In genomic region chr6:159267165-159267564, GRCh38 we compare ENCODE assay signal across 16 cellular contexts.
DNase-seq lines count a peak whose midpoint lies in the region; ATAC-seq and TF ChIP-seq lines count a peak whose summit lies in the region.
"Had no signal": no experiment of that assay in that cellular context is flagged by ENCODE, and none has a peak within 500 bp of the region (broad histone marks: within the 10 kb centered on the region; RNA-seq: fewer than 3 reads in every experiment).

No MANE protein-coding gene starts in this region.

- no peak for ATAC-seq in activated naive CD8-positive, alpha-beta T cell treated with anti-CD3 and anti-CD28 coated beads, Interleukin-2, amount 10 ng/mL, durations not matched to agents 7 days and 5 days (ENCODE audit: low read depth)
- no peak for ATAC-seq in PC-3
- no peak for ATAC-seq in GM21619 (IDR thresholded peaks at IDR 0.05; ENCODE audit: unreplicated experiment)
- no peak for ATAC-seq in HG02642 (IDR thresholded peaks at IDR 0.05; ENCODE audit: poor library complexity, unreplicated experiment)
- ATAC-seq: stimulated activated naive B cell treated with anti-CD40 and anti-IgM and Interleukin-4, amounts not matched to agents 10 μg/mL and 1 μg/mL and 100 μg/mL, for 72 hours had no signal

- H3K4me1 ChIP-seq in PC-3 (ENCODE audit: insufficient read depth, low read length): no peaks in the 10 kb centered on the region

- H3K9me2 ChIP-seq in PC-3 (replicated peaks; ENCODE audit: low read length): no peaks in the 10 kb centered on the region

- H3K4me2 ChIP-seq in PC-3 (ENCODE audit: low read length): no peak overlapping the region
- H3K4me2 ChIP-seq: KMS-11 had no signal

- H3K9ac ChIP-seq in PC-3 (ENCODE audit: low read length): no peak overlapping the region
- H3K9ac ChIP-seq: KMS-11 had no signal

- H3K36me3 Mint-ChIP-seq in activated naive CD8-positive, alpha-beta T cell treated with anti-CD3 and anti-CD28 coated beads, Interleukin-2, amount 10 ng/mL, durations not matched to agents 7 days and 5 days: no peaks in the 10 kb centered on the region
- H3K36me3 Mint-ChIP-seq in activated naive CD8-positive, alpha-beta T cell treated with anti-CD3 and anti-CD28 coated beads for 36 hours: no peaks in the 10 kb centered on the region
- H3K36me3 Mint-ChIP-seq in progenitor cell of endocrine pancreas (ENCODE audit: insufficient read depth): no peaks in the 10 kb centered on the region
- H3K36me3 Mint-ChIP-seq: stimulated activated naive B cell treated with anti-CD40 and anti-IgM and Interleukin-4, amounts not matched to agents 10 μg/mL and 1 μg/mL and 100 μg/mL, for 72 hours had no signal

- no peaks in the 10 kb centered on the region for H4K20me1 ChIP-seq in PC-3 (ENCODE audit: low read length)

- H3K4me1 Mint-ChIP-seq in activated naive CD8-positive, alpha-beta T cell treated with anti-CD3 and anti-CD28 coated beads, Interleukin-2, amount 10 ng/mL, durations not matched to agents 7 days and 5 days: no peaks in the 10 kb centered on the region
- no peaks in the 10 kb centered on the region for H3K4me1 Mint-ChIP-seq in activated naive CD8-positive, alpha-beta T cell treated with anti-CD3 and anti-CD28 coated beads for 36 hours
- H3K4me1 Mint-ChIP-seq in progenitor cell of endocrine pancreas (ENCODE audit: low read depth): no peaks in the 10 kb centered on the region
- H3K4me1 Mint-ChIP-seq: B cell; stimulated activated naive B cell treated with anti-CD40 and anti-IgM and Interleukin-4, amounts not matched to agents 10 μg/mL and 1 μg/mL and 100 μg/mL, for 72 hours had no signal

- H3K36me3 ChIP-seq in PC-3 (ENCODE audit: low read depth, low read length): no peaks in the 10 kb centered on the region

- no peaks in the 10 kb centered on the region for H3K9me3 Mint-ChIP-seq in activated naive CD8-positive, alpha-beta T cell treated with anti-CD3 and anti-CD28 coated beads, Interleukin-2, amount 10 ng/mL, durations not matched to agents 7 days and 5 days
- no peaks in the 10 kb centered on the region for H3K9me3 Mint-ChIP-seq in activated naive CD8-positive, alpha-beta T cell treated with anti-CD3 and anti-CD28 coated beads for 36 hours
- H3K9me3 Mint-ChIP-seq in progenitor cell of endocrine pancreas (ENCODE audit: low read depth): no peaks in the 10 kb centered on the region

- POLR2A ChIA-PET in activated naive CD8-positive, alpha-beta T cell treated with anti-CD3 and anti-CD28 coated beads, Interleukin-2, amount 10 ng/mL, durations not matched to agents 7 days and 5 days (lab: Charles Lee): no interaction called here
- POLR2A ChIA-PET in PC-3 (lab: Charles Lee; ENCODE audit: unreplicated experiment): no interaction called here

- H3K4me3 Mint-ChIP-seq in activated naive CD8-positive, alpha-beta T cell treated with anti-CD3 and anti-CD28 coated beads, Interleukin-2, amount 10 ng/mL, durations not matched to agents 7 days and 5 days: no peak overlapping the region
- no peak overlapping the region for H3K4me3 Mint-ChIP-seq in activated naive CD8-positive, alpha-beta T cell treated with anti-CD3 and anti-CD28 coated beads for 36 hours
- H3K4me3 Mint-ChIP-seq in progenitor cell of endocrine pancreas (ENCODE audit: low read depth): no peak overlapping the region
- H3K4me3 Mint-ChIP-seq: B cell; stimulated activated naive B cell treated with anti-CD40 and anti-IgM and Interleukin-4, amounts not matched to agents 10 μg/mL and 1 μg/mL and 100 μg/mL, for 72 hours had no signal

- intact Hi-C loops in PC-3 (cut with micrococcal nuclease): no loop called here

- no peak overlapping the region for H2AFZ ChIP-seq in PC-3 (ENCODE audit: low read length)

- no peaks in the 10 kb centered on the region for H3K9me3 ChIP-seq in PC-3 (ENCODE audit: low read length)

- H3K4me3 ChIP-seq in PC-3 (ENCODE audit: low read length): no peak overlapping the region

- H3F3A ChIP-seq in PC-3 (ENCODE audit: low read length, unreplicated experiment): no peaks in the 10 kb centered on the region

- no peaks in the 10 kb centered on the region for H3K79me2 ChIP-seq in PC-3 (ENCODE audit: low read length)

- no TSS peak for BruUV-seq in PC-3 (replicated peaks; lab: Mats Ljungman, UMichigan)

- CTCF ChIA-PET in PC-3 (lab: Charles Lee): no interaction called here

- no peak overlapping the region for H3K27ac ChIP-seq in PC-3 (ENCODE audit: low read length)
- H3K27ac ChIP-seq: KMS-11 had no signal

- peak; percentile 42 for DNase-seq in activated naive CD8-positive, alpha-beta T cell treated with anti-CD3 and anti-CD28 coated beads, Interleukin-2, amount 10 ng/mL, durations not matched to agents 7 days and 5 days
- DNase-seq in activated naive CD8-positive, alpha-beta T cell treated with anti-CD3 and anti-CD28 coated beads for 36 hours: no peak
- DNase-seq in PC-3 (peak; percentile 28), ecto neural progenitor cell (ENCODE audit: low spot score) (peak; percentile 62), progenitor cell of endocrine pancreas (ENCODE audit: low spot score, unreplicated experiment) (peak; percentile 39), HCEC 1CT (no peak)
- DNase-seq: activated CD4-positive, CD25-positive, alpha-beta regulatory T cell treated with anti-CD3 and anti-CD28 coated beads, Interleukin-2, amount 50 U/mL, for 72 hours; activated naive CD4-positive, alpha-beta T cell; GDM1; NCI-H345; SIG-M5; stimulated activated naive B cell treated with anti-CD40 and anti-IgM and Interleukin-4, amounts not matched to agents 10 μg/mL and 1 μg/mL and 100 μg/mL, for 72 hours had no signal

- peaks cover 12% of the 10 kb centered on the region; the same call in 1 of the 2 replicates for H3K27me3 ChIP-seq in PC-3 (ENCODE audit: low read length)

- TF ChIP-seq CTCF in PC-3 (conservative IDR thresholded peaks at IDR 0.05; ENCODE audit: low read depth, low read length) (no peak), progenitor cell of endocrine pancreas (IDR thresholded peaks at IDR 0.05; ENCODE audit: unreplicated experiment) (no peak)

- H3K27ac Mint-ChIP-seq in activated naive CD8-positive, alpha-beta T cell treated with anti-CD3 and anti-CD28 coated beads, Interleukin-2, amount 10 ng/mL, durations not matched to agents 7 days and 5 days: no peak overlapping the region
- no peak overlapping the region for H3K27ac Mint-ChIP-seq in activated naive CD8-positive, alpha-beta T cell treated with anti-CD3 and anti-CD28 coated beads for 36 hours
- H3K27ac Mint-ChIP-seq in progenitor cell of endocrine pancreas: no peak overlapping the region
- H3K27ac Mint-ChIP-seq: B cell; stimulated activated naive B cell treated with anti-CD40 and anti-IgM and Interleukin-4, amounts not matched to agents 10 μg/mL and 1 μg/mL and 100 μg/mL, for 72 hours had no signal

- H3K27me3 Mint-ChIP-seq in activated naive CD8-positive, alpha-beta T cell treated with anti-CD3 and anti-CD28 coated beads, Interleukin-2, amount 10 ng/mL, durations not matched to agents 7 days and 5 days: peaks cover 2% of the 10 kb centered on the region
- peaks cover 4% of the 10 kb centered on the region for H3K27me3 Mint-ChIP-seq in activated naive CD8-positive, alpha-beta T cell treated with anti-CD3 and anti-CD28 coated beads for 36 hours
- peaks cover 9% of the 10 kb centered on the region for H3K27me3 Mint-ChIP-seq in progenitor cell of endocrine pancreas

Comparison
In these comparisons a context has a peak if more than half of its experiments do, and no peak if none do; other contexts are left out.
1. DNase-seq: peak in activated naive CD8-positive, alpha-beta T cell treated with anti-CD3 and anti-CD28 coated beads, Interleukin-2, amount 10 ng/mL, durations not matched to agents 7 days and 5 days (single experiment), PC-3 (single experiment), ecto neural progenitor cell (single experiment) and progenitor cell of endocrine pancreas (single experiment); none in activated naive CD8-positive, alpha-beta T cell treated with anti-CD3 and anti-CD28 coated beads for 36 hours (single experiment) and HCEC 1CT (single experiment).